31 cellular contexts compared by ENCODE assay signal in the genomic region with DNA sequence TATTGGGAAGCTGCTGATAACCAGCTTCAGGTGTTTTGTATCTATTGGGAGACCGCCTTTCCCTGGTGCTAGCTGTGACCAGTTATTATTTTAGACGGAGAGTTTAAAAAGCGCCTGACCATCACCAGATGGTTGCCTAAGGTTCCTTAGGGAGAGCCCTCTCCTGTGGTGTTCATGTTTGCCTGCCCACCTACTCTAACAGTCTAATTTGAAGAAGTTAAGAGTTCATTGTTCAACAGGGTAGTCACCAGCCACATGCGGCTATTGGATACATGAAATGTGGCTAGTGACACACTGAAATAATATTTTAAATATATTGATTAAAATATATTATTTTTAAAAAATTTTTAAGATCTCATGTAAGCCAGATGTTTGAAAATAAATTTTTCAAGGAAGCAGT.
"Had no signal": no experiment of that assay in that cellular context is flagged by ENCODE, and none has a peak within 500 bp of the region (broad histone marks: within the 10 kb centered on the region; RNA-seq: fewer than 3 reads in every experiment).

No MANE protein-coding gene starts in this region.

- ATAC-seq: left cardiac atrium; left lung; lower lobe of right lung; natural killer cell; pancreas; right cardiac atrium; stimulated activated naive B cell treated with anti-CD40 and anti-IgM and Interleukin-4, amounts not matched to agents 10 μg/mL and 1 μg/mL and 100 μg/mL, for 72 hours; stimulated activated naive CD8-positive, alpha-beta T cell treated with anti-CD3 and anti-CD28 coated beads, Interleukin-15, Interleukin-2, amounts not matched to agents 100 U/mL and 50 U/mL, for 24 hours; upper lobe of right lung had no signal

- H3K9me3 ChIP-seq: left lung, lower lobe of right lung, neutrophil, pancreas, prostate gland, sigmoid colon, stomach, testis, thyroid gland, upper lobe of right lung had no signal

- H3K27ac Mint-ChIP-seq: naive B cell; natural killer cell; nephron progenitor cell; neural progenitor cell; stimulated activated naive B cell treated with anti-CD40 and anti-IgM and Interleukin-4, amounts not matched to agents 10 μg/mL and 1 μg/mL and 100 μg/mL, for 72 hours had no signal

- DNase-seq: hippocampal formation; kidney glomerular epithelial cell; left cardiac atrium; left lung; lower lobe of right lung; mammary epithelial cell; mesenchymal stem cell; naive B cell; natural killer cell; nephron progenitor cell; pancreas; posterior cingulate gyrus; retina; right cardiac atrium; sigmoid colon; stimulated activated CD4-positive, alpha-beta T cell treated with anti-CD3 and anti-CD28 coated beads, Interleukin-15, amount 100 ng/mL, for 24 hours; stimulated activated CD4-positive, alpha-beta T cell treated with anti-CD3 and anti-CD28 coated beads, Interleukin-2, amount 100 ng/mL, for 24 hours; stimulated activated CD4-positive, alpha-beta T cell treated with anti-CD3 and anti-CD28 coated beads, Interleukin-4, amount 100 ng/mL, for 1 hour; stimulated activated naive B cell treated with anti-CD40 and anti-IgM and Interleukin-4, amounts not matched to agents 10 μg/mL and 1 μg/mL and 100 μg/mL, for 72 hours; stimulated activated naive CD8-positive, alpha-beta T cell treated with anti-CD3 and anti-CD28 coated beads, Interleukin-15, Interleukin-2, amounts not matched to agents 100 U/mL and 50 U/mL, for 24 hours; stomach; thyroid gland; trophoblast cell; upper lobe of right lung had no signal

- H2AFZ ChIP-seq: neural progenitor cell had no signal

- H3K4me1 ChIP-seq: left lung, lower lobe of right lung, neural progenitor cell, pancreas, prostate gland, sigmoid colon, stomach, testis, thyroid gland, upper lobe of right lung had no signal

- H3K27me3 ChIP-seq: neural progenitor cell, neutrophil, pancreas, sigmoid colon, stomach, testis, thyroid gland, upper lobe of right lung had no signal

- FAIRE-seq: keratinocyte, pancreas, urothelium cell line had no signal

- H3K27me3 Mint-ChIP-seq: naive B cell had no signal

- H3K36me3 ChIP-seq: left lung, lower lobe of right lung, neural progenitor cell, neutrophil, pancreas, prostate gland, sigmoid colon, stomach, thyroid gland, upper lobe of right lung had no signal

- H3K4me1 Mint-ChIP-seq: naive B cell; natural killer cell; stimulated activated naive B cell treated with anti-CD40 and anti-IgM and Interleukin-4, amounts not matched to agents 10 μg/mL and 1 μg/mL and 100 μg/mL, for 72 hours had no signal

- H3K27ac ChIP-seq: left lung, lower lobe of right lung, neural progenitor cell, neutrophil, pancreas, prostate gland, sigmoid colon, stomach, testis, thyroid gland, upper lobe of right lung had no signal

- H3K4me3 Mint-ChIP-seq: naive B cell; natural killer cell; nephron progenitor cell; neural progenitor cell; stimulated activated naive B cell treated with anti-CD40 and anti-IgM and Interleukin-4, amounts not matched to agents 10 μg/mL and 1 μg/mL and 100 μg/mL, for 72 hours had no signal

- H3K9ac ChIP-seq: neural progenitor cell had no signal

- H3K4me2 ChIP-seq: neural progenitor cell, smooth muscle cell had no signal

- H3K36me3 Mint-ChIP-seq: naive B cell; natural killer cell; neural progenitor cell; stimulated activated naive B cell treated with anti-CD40 and anti-IgM and Interleukin-4, amounts not matched to agents 10 μg/mL and 1 μg/mL and 100 μg/mL, for 72 hours had no signal

- H3K4me3 ChIP-seq: left lung, lower lobe of right lung, neural progenitor cell, pancreas, prostate gland, sigmoid colon, smooth muscle cell, stomach, thyroid gland, upper lobe of right lung had no signal

- H3K9me3 Mint-ChIP-seq: natural killer cell; neural progenitor cell; stimulated activated naive B cell treated with anti-CD40 and anti-IgM and Interleukin-4, amounts not matched to agents 10 μg/mL and 1 μg/mL and 100 μg/mL, for 72 hours had no signal
